ENCODE assay signal across 8 cellular contexts in the genomic region with DNA sequence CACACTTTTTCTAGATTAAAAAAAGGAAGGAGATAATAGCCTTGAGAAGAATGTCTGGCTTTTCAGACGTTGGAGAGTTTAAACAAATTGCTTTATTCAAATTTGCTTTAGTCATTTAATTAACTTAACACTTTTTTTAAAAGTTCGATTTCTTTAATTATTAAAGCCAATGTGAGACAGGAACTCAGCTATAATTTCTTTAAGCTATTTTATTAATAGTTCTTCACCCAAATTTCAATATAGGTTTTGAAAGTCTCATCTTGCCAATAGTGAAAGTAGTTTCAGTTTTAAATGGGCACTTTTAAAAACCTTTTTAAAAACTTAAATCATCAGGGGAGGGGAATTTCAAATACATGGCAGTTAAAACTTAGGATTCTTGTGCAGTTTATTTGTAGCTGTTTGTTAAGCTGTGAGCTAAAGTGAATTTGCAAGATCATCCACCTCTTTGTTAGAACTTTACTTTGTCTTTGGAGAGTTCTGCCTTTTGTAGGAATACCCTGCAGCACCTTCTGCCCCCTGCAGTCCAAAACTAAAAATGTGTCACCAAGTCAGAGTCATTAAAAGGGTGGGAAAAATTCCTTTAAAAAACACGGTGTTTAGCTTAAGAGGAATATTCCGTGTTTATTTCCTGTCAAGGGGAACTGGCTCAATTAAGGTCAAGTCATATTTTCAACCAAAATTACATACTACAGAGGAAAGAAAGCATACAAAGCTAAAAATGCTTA. TPM values are rescaled to one million over a fixed set of nuclear protein-coding genes. Genes with fewer than 3 reads are reported as not detected.
DNase-seq lines count a peak whose midpoint lies in the region; ATAC-seq and TF ChIP-seq lines count a peak whose summit lies in the region.

No MANE protein-coding gene starts in this region.

- H3K27ac ChIP-seq in right atrium auricular region (peak overlapping the region; percentile 99), epithelial cell of prostate (peak overlapping the region; percentile 99)

- no peaks in the 10 kb centered on the region for H3K9me3 ChIP-seq in right atrium auricular region

- H3K9me3 Mint-ChIP-seq in T-helper 2 cell treated with Interferon-gamma antibody and Interleukin-4, amounts not matched to agents 5 μg/mL and 100 μg/mL, for 36 hours, result no peaks in the 10 kb centered on the region
- no peaks in the 10 kb centered on the region for H3K9me3 Mint-ChIP-seq in neural crest cell

- H3K4me1 Mint-ChIP-seq in T-helper 2 cell treated with Interferon-gamma antibody and Interleukin-4, amounts not matched to agents 5 μg/mL and 100 μg/mL, for 36 hours (ENCODE audit: low read depth), result peaks cover 50% of the 10 kb centered on the region
- peaks cover 70% of the 10 kb centered on the region for H3K4me1 Mint-ChIP-seq in neural crest cell

- H3K27me3 Mint-ChIP-seq in T-helper 2 cell treated with Interferon-gamma antibody and Interleukin-4, amounts not matched to agents 5 μg/mL and 100 μg/mL, for 36 hours (ENCODE audit: low read depth), result no peaks in the 10 kb centered on the region
- no peaks in the 10 kb centered on the region for H3K27me3 Mint-ChIP-seq in neural crest cell (ENCODE audit: low read depth)

- ATAC-seq in Right ventricle myocardium superior (ENCODE audit: poor library complexity) (no peak), HG03457 (IDR thresholded peaks at IDR 0.05; ENCODE audit: unreplicated experiment) (no peak), omental fat pad (ENCODE audit: low FRiP score) (no peak)

- no peaks in the 10 kb centered on the region for H3K27me3 ChIP-seq in right atrium auricular region

- H3K4me1 ChIP-seq in right atrium auricular region, result peaks cover 0 to 48% of the 10 kb centered on the region in 2 donors

- no peak for DNase-seq in right atrium auricular region (ENCODE audit: low spot score)
- no peak for DNase-seq in Right ventricle myocardium superior
- peak; percentile 75 for DNase-seq in LoVo (ENCODE audit: low spot score)
- no peak for DNase-seq in T-helper 2 cell treated with Interferon-gamma antibody and Interleukin-4, amounts not matched to agents 5 μg/mL and 100 μg/mL, for 36 hours (ENCODE audit: low spot score)
- no peak for DNase-seq in epithelial cell of prostate (ENCODE audit: low read depth, low spot score)
- DNase-seq in neural crest cell (ENCODE audit: low read depth, low spot score), result peak; percentile 26
- DNase-seq in omental fat pad (ENCODE audit: low spot score), result no peak

- peaks cover 29% of the 10 kb centered on the region for H3K36me3 Mint-ChIP-seq in T-helper 2 cell treated with Interferon-gamma antibody and Interleukin-4, amounts not matched to agents 5 μg/mL and 100 μg/mL, for 36 hours (ENCODE audit: low read depth)
- peaks cover 25% of the 10 kb centered on the region for H3K36me3 Mint-ChIP-seq in neural crest cell (ENCODE audit: low read depth)

- peaks cover 30% of the 10 kb centered on the region for H3K36me3 ChIP-seq in right atrium auricular region

- intact Hi-C loops in Right ventricle myocardium superior (cut with DNase I), result loop anchor here (5.0 kb wide), 2 partner anchors 172 to 213 kb away; no protein-coding TSS in a partner anchor

- TF ChIP-seq CTCF in right atrium auricular region (IDR thresholded peaks at IDR 0.05) (peak; percentile 69 to 82), neural crest cell (conservative IDR thresholded peaks at IDR 0.05) (peak; percentile 76), omental fat pad (IDR thresholded peaks at IDR 0.05) (peak in 1 of 3 donors; percentile 52)

- peak overlapping the region; percentile 92 to 93 for H3K4me3 ChIP-seq in right atrium auricular region

- peak overlapping the region; percentile 94 for H3K27ac Mint-ChIP-seq in T-helper 2 cell treated with Interferon-gamma antibody and Interleukin-4, amounts not matched to agents 5 μg/mL and 100 μg/mL, for 36 hours
- peak overlapping the region; percentile 89 for H3K27ac Mint-ChIP-seq in neural crest cell (ENCODE audit: unreplicated experiment)

- peak overlapping the region; percentile 91 for H3K4me3 Mint-ChIP-seq in T-helper 2 cell treated with Interferon-gamma antibody and Interleukin-4, amounts not matched to agents 5 μg/mL and 100 μg/mL, for 36 hours
- H3K4me3 Mint-ChIP-seq in neural crest cell, result peak overlapping the region; percentile 99

RNA-seq across cellular contexts. Expression of gene TGIF1, which starts 4.6 kb away (rescaled TPM):
- total RNA-seq in right atrium auricular region (10 to 100 TPM; 32.1 to 44.8 TPM), Right ventricle myocardium superior (9.9 TPM), neural crest cell (49.1 and 57.9 TPM in 2 replicates), omental fat pad (100 to 1,000 TPM in 1 of 4 donors, 10 to 100 TPM in 3; 64.5 to 123 (median 88.7) TPM)

Comparison
In these comparisons a context has a peak if more than half of its experiments do, and no peak if none do; other contexts are left out.
1. DNase-seq: peak in LoVo (single experiment) and neural crest cell (single experiment); none in right atrium auricular region (single experiment), Right ventricle myocardium superior (single experiment), T-helper 2 cell treated with Interferon-gamma antibody and Interleukin-4, amounts not matched to agents 5 μg/mL and 100 μg/mL, for 36 hours (single experiment), epithelial cell of prostate (single experiment) and omental fat pad (single experiment).